In genomic region chrX:23765868-23766267, GRCh38 we compare ENCODE assay signal across 1 cellular context.
TF ChIP-seq lines count a peak whose summit lies in the region.

No MANE protein-coding gene starts in this region.

TF ChIP-seq in SK-N-SH treated with all-trans-retinoic acid at 6 μM for 48 hours, 23 proteins besides CTCF, POLR2A, EP300 and RAD21 (continued from another document):
- no peak for TF ChIP-seq CREB5 (CRISPR knock-in tag; IDR thresholded peaks at IDR 0.05; ENCODE audit: low read depth)
TF ChIP-seq in SK-N-SH treated with all-trans-retinoic acid at 6 μM for 48 hours: peak in this region for 0.
